Comparison of ENCODE assay signal across 38 cellular contexts in genomic region chr5:107313098-107313497, GRCh38.
"Had no signal": no experiment of that assay in that cellular context is flagged by ENCODE, and none has a peak within 500 bp of the region (broad histone marks: within the 10 kb centered on the region; RNA-seq: fewer than 3 reads in every experiment).

No MANE protein-coding gene starts in this region.

- H3K4me1 ChIP-seq: ascending aorta had no signal

- H3K27me3 ChIP-seq: ascending aorta, cardiac muscle cell had no signal

- H3K4me3 Mint-ChIP-seq: activated CD4-positive, alpha-beta memory T cell treated with anti-CD3 and anti-CD28 coated beads, Interleukin-2, amount 10 ng/mL, durations not matched to agents 7 days and 5 days; activated CD4-positive, alpha-beta T cell treated with anti-CD3 and anti-CD28 coated beads for 36 hours; activated CD4-positive, alpha-beta T cell treated with anti-CD3 and anti-CD28 coated beads, Interleukin-2, amount 10 ng/mL, durations not matched to agents 7 days and 5 days; activated CD8-positive, alpha-beta memory T cell treated with anti-CD3 and anti-CD28 coated beads, Interleukin-2, amount 10 ng/mL, durations not matched to agents 7 days and 5 days; activated CD8-positive, alpha-beta T cell treated with anti-CD3 and anti-CD28 coated beads, Interleukin-2, amount 10 ng/mL, durations not matched to agents 7 days and 5 days; activated naive CD4-positive, alpha-beta T cell treated with anti-CD3 and anti-CD28 coated beads, Interleukin-2, amount 10 ng/mL, durations not matched to agents 7 days and 5 days; activated naive CD4-positive, alpha-beta T cell treated with anti-CD3 and anti-CD28 coated beads, Interleukin-2, amount 50 U/mL, for 24 hours; activated naive CD8-positive, alpha-beta T cell; activated naive CD8-positive, alpha-beta T cell treated with anti-CD3 and anti-CD28 coated beads, Interleukin-2, amount 10 ng/mL, durations not matched to agents 7 days and 5 days; activated naive CD8-positive, alpha-beta T cell treated with anti-CD3 and anti-CD28 coated beads, Interleukin-2, amount 50 U/mL, for 24 hours; activated T-cell treated with anti-CD3 and anti-CD28 coated beads, Interleukin-2, amount 50 U/mL, for 24 hours; brain; central memory CD8-positive, alpha-beta T cell; T-helper 1 cell treated with Interleukin-12 subunit alpha and Interleukin-12 subunit beta and Interleukin-4 antibody, amounts not matched to agents 30 μg/mL and 1 μg/mL, for 36 hours; T-helper 2 cell treated with Interferon-gamma antibody and Interleukin-4, amounts not matched to agents 5 μg/mL and 100 μg/mL, for 36 hours had no signal

- H3K27ac ChIP-seq: ascending aorta, cardiac muscle cell, VCaP had no signal

- H3K9me3 Mint-ChIP-seq: activated CD4-positive, alpha-beta memory T cell treated with anti-CD3 and anti-CD28 coated beads, Interleukin-2, amount 10 ng/mL, durations not matched to agents 7 days and 5 days; activated CD4-positive, alpha-beta T cell treated with anti-CD3 and anti-CD28 coated beads, Interleukin-2, amount 10 ng/mL, durations not matched to agents 7 days and 5 days; activated naive CD4-positive, alpha-beta T cell treated with anti-CD3 and anti-CD28 coated beads, Interleukin-2, amount 10 ng/mL, durations not matched to agents 7 days and 5 days; activated naive CD8-positive, alpha-beta T cell treated with anti-CD3 and anti-CD28 coated beads, Interleukin-2, amount 50 U/mL, for 24 hours; activated T-helper 2 cell treated with anti-CD3 and anti-CD28 coated beads, Interferon-gamma antibody, Interleukin-2, Interleukin-4, amounts not matched to agents 10 μg/mL and 5 μg/mL and 100 μg/mL, durations not matched to agents 14 hours and 24 hours and 36 hours; central memory CD8-positive, alpha-beta T cell; T-helper 1 cell treated with Interleukin-12 subunit alpha and Interleukin-12 subunit beta and Interleukin-4 antibody, amounts not matched to agents 30 μg/mL and 1 μg/mL, for 36 hours; T-helper 2 cell treated with Interferon-gamma antibody and Interleukin-4, amounts not matched to agents 5 μg/mL and 100 μg/mL, for 36 hours had no signal

- H3K36me3 Mint-ChIP-seq: activated CD8-positive, alpha-beta memory T cell treated with anti-CD3 and anti-CD28 coated beads, Interleukin-2, amount 10 ng/mL, durations not matched to agents 7 days and 5 days; activated naive CD4-positive, alpha-beta T cell treated with anti-CD3 and anti-CD28 coated beads, Interleukin-2, amount 10 ng/mL, durations not matched to agents 7 days and 5 days; activated naive CD4-positive, alpha-beta T cell treated with anti-CD3 and anti-CD28 coated beads, Interleukin-2, amount 50 U/mL, for 24 hours; activated naive CD8-positive, alpha-beta T cell; activated naive CD8-positive, alpha-beta T cell treated with anti-CD3 and anti-CD28 coated beads, Interleukin-2, amount 10 ng/mL, durations not matched to agents 7 days and 5 days; brain had no signal

- DNase-seq: activated CD4-positive, alpha-beta memory T cell treated with anti-CD3 and anti-CD28 coated beads, Interleukin-2, amount 10 ng/mL, durations not matched to agents 7 days and 5 days; activated CD4-positive, alpha-beta T cell treated with anti-CD3 and anti-CD28 coated beads for 1 hour; activated CD4-positive, alpha-beta T cell treated with anti-CD3 and anti-CD28 coated beads for 36 hours; activated CD4-positive, alpha-beta T cell treated with anti-CD3 and anti-CD28 coated beads for 48 hours; activated CD4-positive, alpha-beta T cell treated with anti-CD3 and anti-CD28 coated beads, Interleukin-2, amount 10 ng/mL, durations not matched to agents 7 days and 5 days; activated CD4-positive, alpha-beta T cell treated with anti-CD3 and anti-CD28 coated beads, Interleukin-2, amount 50 U/mL, for 48 hours; activated CD4-positive, CD25-positive, alpha-beta regulatory T cell; activated CD8-positive, alpha-beta memory T cell treated with anti-CD3 and anti-CD28 coated beads for 24 hours; activated CD8-positive, alpha-beta memory T cell treated with anti-CD3 and anti-CD28 coated beads, Interleukin-2, amount 10 ng/mL, durations not matched to agents 7 days and 5 days; activated CD8-positive, alpha-beta memory T cell treated with anti-CD3 and anti-CD28 coated beads, Interleukin-2, amount 50 U/mL, for 48 hours; activated CD8-positive, alpha-beta T cell treated with anti-CD3 and anti-CD28 coated beads, Interleukin-2, amount 10 ng/mL, durations not matched to agents 7 days and 5 days; activated effector memory CD4-positive, alpha-beta T cell treated with Interleukin-2 at 50 U/mL for 16 hours; activated gamma-delta T cell; activated naive CD4-positive, alpha-beta T cell treated with anti-CD3 and anti-CD28 coated beads, Interleukin-2, amount 10 ng/mL, durations not matched to agents 7 days and 5 days; activated naive CD4-positive, alpha-beta T cell treated with Interleukin-2 at 50 U/mL for 16 hours; activated naive CD8-positive, alpha-beta T cell treated with anti-CD3 and anti-CD28 coated beads, Interleukin-2, amount 10 ng/mL, durations not matched to agents 7 days and 5 days; activated naive CD8-positive, alpha-beta T cell treated with anti-CD3 and anti-CD28 coated beads, Interleukin-2, amount 50 U/mL, for 24 hours; activated T-cell treated with anti-CD3 and anti-CD28 coated beads, Interleukin-2, amount 50 U/mL, for 24 hours; activated T-cell treated with anti-CD3 and anti-CD28 coated beads, Interleukin-2, amount 50 U/mL, for 48 hours; amygdala; anterior cingulate cortex; caudate nucleus; cerebellar nuclear complex; T-helper 2 cell; T-helper 9 cell had no signal

- H3K9me3 ChIP-seq: ascending aorta had no signal

- ATAC-seq: activated CD4-positive, alpha-beta T cell treated with anti-CD3 and anti-CD28 coated beads for 36 hours; activated CD4-positive, CD25-positive, alpha-beta regulatory T cell treated with anti-CD3 and anti-CD28 coated beads, Interleukin-2, amount 50 U/mL, for 24 hours; activated CD8-positive, alpha-beta memory T cell treated with anti-CD3 and anti-CD28 coated beads, Interleukin-2, amount 10 ng/mL, durations not matched to agents 7 days and 5 days; activated CD8-positive, alpha-beta T cell treated with anti-CD3 and anti-CD28 coated beads, Interleukin-2, amount 10 ng/mL, durations not matched to agents 7 days and 5 days; activated naive CD8-positive, alpha-beta T cell treated with anti-CD3 and anti-CD28 coated beads, Interleukin-2, amount 50 U/mL, for 24 hours had no signal

- H3K4me3 ChIP-seq: ascending aorta, cardiac muscle cell had no signal

- H3K27ac Mint-ChIP-seq: activated CD4-positive, alpha-beta memory T cell treated with anti-CD3 and anti-CD28 coated beads, Interleukin-2, amount 10 ng/mL, durations not matched to agents 7 days and 5 days; activated CD4-positive, alpha-beta T cell treated with anti-CD3 and anti-CD28 coated beads for 36 hours; activated CD4-positive, alpha-beta T cell treated with anti-CD3 and anti-CD28 coated beads, Interleukin-2, amount 10 ng/mL, durations not matched to agents 7 days and 5 days; activated CD8-positive, alpha-beta memory T cell treated with anti-CD3 and anti-CD28 coated beads, Interleukin-2, amount 10 ng/mL, durations not matched to agents 7 days and 5 days; activated CD8-positive, alpha-beta T cell treated with anti-CD3 and anti-CD28 coated beads, Interleukin-2, amount 10 ng/mL, durations not matched to agents 7 days and 5 days; activated naive CD4-positive, alpha-beta T cell treated with anti-CD3 and anti-CD28 coated beads, Interleukin-2, amount 10 ng/mL, durations not matched to agents 7 days and 5 days; activated naive CD4-positive, alpha-beta T cell treated with anti-CD3 and anti-CD28 coated beads, Interleukin-2, amount 50 U/mL, for 24 hours; activated naive CD8-positive, alpha-beta T cell; activated naive CD8-positive, alpha-beta T cell treated with anti-CD3 and anti-CD28 coated beads, Interleukin-2, amount 10 ng/mL, durations not matched to agents 7 days and 5 days; activated naive CD8-positive, alpha-beta T cell treated with anti-CD3 and anti-CD28 coated beads, Interleukin-2, amount 50 U/mL, for 24 hours; activated T-cell treated with anti-CD3 and anti-CD28 coated beads, Interleukin-2, amount 50 U/mL, for 24 hours; activated T-helper 2 cell treated with anti-CD3 and anti-CD28 coated beads, Interferon-gamma antibody, Interleukin-2, Interleukin-4, amounts not matched to agents 10 μg/mL and 5 μg/mL and 100 μg/mL, durations not matched to agents 14 hours and 24 hours and 36 hours; brain; T-helper 1 cell treated with Interleukin-12 subunit alpha and Interleukin-12 subunit beta and Interleukin-4 antibody, amounts not matched to agents 30 μg/mL and 1 μg/mL, for 36 hours; T-helper 2 cell treated with Interferon-gamma antibody and Interleukin-4, amounts not matched to agents 5 μg/mL and 100 μg/mL, for 36 hours had no signal

- H3K4me1 Mint-ChIP-seq: activated CD4-positive, alpha-beta memory T cell treated with anti-CD3 and anti-CD28 coated beads, Interleukin-2, amount 10 ng/mL, durations not matched to agents 7 days and 5 days; activated CD4-positive, alpha-beta T cell treated with anti-CD3 and anti-CD28 coated beads for 36 hours; activated CD4-positive, alpha-beta T cell treated with anti-CD3 and anti-CD28 coated beads, Interleukin-2, amount 10 ng/mL, durations not matched to agents 7 days and 5 days; activated CD8-positive, alpha-beta memory T cell treated with anti-CD3 and anti-CD28 coated beads, Interleukin-2, amount 10 ng/mL, durations not matched to agents 7 days and 5 days; activated naive CD4-positive, alpha-beta T cell treated with anti-CD3 and anti-CD28 coated beads, Interleukin-2, amount 10 ng/mL, durations not matched to agents 7 days and 5 days; activated naive CD4-positive, alpha-beta T cell treated with anti-CD3 and anti-CD28 coated beads, Interleukin-2, amount 50 U/mL, for 24 hours; activated naive CD8-positive, alpha-beta T cell treated with anti-CD3 and anti-CD28 coated beads, Interleukin-2, amount 10 ng/mL, durations not matched to agents 7 days and 5 days; activated naive CD8-positive, alpha-beta T cell treated with anti-CD3 and anti-CD28 coated beads, Interleukin-2, amount 50 U/mL, for 24 hours; brain had no signal

- H3K36me3 ChIP-seq: ascending aorta, cardiac muscle cell had no signal

- FAIRE-seq: bronchial epithelial cell, TTC549 had no signal

- H3K27me3 Mint-ChIP-seq: activated CD8-positive, alpha-beta memory T cell treated with anti-CD3 and anti-CD28 coated beads, Interleukin-2, amount 10 ng/mL, durations not matched to agents 7 days and 5 days; activated naive CD4-positive, alpha-beta T cell treated with anti-CD3 and anti-CD28 coated beads, Interleukin-2, amount 10 ng/mL, durations not matched to agents 7 days and 5 days; activated naive CD8-positive, alpha-beta T cell; activated naive CD8-positive, alpha-beta T cell treated with anti-CD3 and anti-CD28 coated beads, Interleukin-2, amount 10 ng/mL, durations not matched to agents 7 days and 5 days; activated T-cell treated with anti-CD3 and anti-CD28 coated beads, Interleukin-2, amount 50 U/mL, for 24 hours; brain; central memory CD8-positive, alpha-beta T cell had no signal
